In the genomic region with DNA sequence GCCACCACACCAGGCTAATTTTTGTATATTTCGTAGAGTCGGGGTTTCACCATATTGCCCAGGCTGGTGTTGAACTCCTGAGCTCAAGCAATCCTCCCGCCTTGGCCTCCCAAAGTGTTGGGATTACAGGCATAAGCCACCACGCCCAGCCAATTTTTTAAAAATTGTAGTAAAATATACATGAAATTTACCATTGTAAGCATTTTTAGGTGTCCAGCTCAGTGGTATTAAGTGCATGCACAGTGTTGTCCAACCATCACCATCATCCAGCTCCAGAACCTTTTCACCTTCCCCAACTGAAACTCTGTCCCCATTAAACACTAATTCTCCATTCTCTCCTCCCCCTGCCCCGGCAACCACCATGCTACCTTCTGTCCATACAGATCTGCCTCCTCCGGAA, we compare ENCODE assay signal across 24 cellular contexts. TPM values are rescaled to one million over a fixed set of nuclear protein-coding genes. Genes with fewer than 3 reads are reported as not detected.
"Had no signal": no experiment of that assay in that cellular context is flagged by ENCODE, and none has a peak within 500 bp of the region (broad histone marks: within the 10 kb centered on the region; RNA-seq: fewer than 3 reads in every experiment).

No MANE protein-coding gene starts in this region.

- H3K27ac Mint-ChIP-seq: activated naive CD4-positive, alpha-beta T cell treated with anti-CD3 and anti-CD28 coated beads, Interleukin-2, amount 50 U/mL, for 24 hours; memory B cell; stimulated activated naive CD8-positive, alpha-beta T cell treated with anti-CD3 and anti-CD28 coated beads, Interleukin-15, amount 100 ng/mL, for 72 hours; T-helper 2 cell treated with Interferon-gamma antibody and Interleukin-4, amounts not matched to agents 5 μg/mL and 100 μg/mL, for 36 hours had no signal

- ATAC-seq: esophagus mucosa; right cardiac atrium; stimulated activated naive CD8-positive, alpha-beta T cell treated with anti-CD3 and anti-CD28 coated beads, Interleukin-15, amount 100 ng/mL, for 72 hours had no signal

- H3K36me3 Mint-ChIP-seq: activated naive CD4-positive, alpha-beta T cell treated with anti-CD3 and anti-CD28 coated beads, Interleukin-2, amount 50 U/mL, for 24 hours; immature natural killer cell had no signal

- H2AFZ ChIP-seq: hepatocyte, parathyroid adenoma had no signal

- H3K9me3 Mint-ChIP-seq: activated naive CD4-positive, alpha-beta T cell treated with anti-CD3 and anti-CD28 coated beads, Interleukin-2, amount 50 U/mL, for 24 hours; immature natural killer cell; memory B cell; naive B cell; stimulated activated naive CD8-positive, alpha-beta T cell treated with anti-CD3 and anti-CD28 coated beads, Interleukin-15, amount 100 ng/mL, for 72 hours; T-helper 2 cell treated with Interferon-gamma antibody and Interleukin-4, amounts not matched to agents 5 μg/mL and 100 μg/mL, for 36 hours had no signal

- H3K27me3 ChIP-seq: hepatocyte, suprapubic skin, tibial nerve had no signal

- H3K9ac ChIP-seq: parathyroid adenoma had no signal

- H3K4me3 ChIP-seq: hepatocyte, suprapubic skin, tibial nerve had no signal

- H3K36me3 ChIP-seq: suprapubic skin had no signal

- FAIRE-seq: endothelial cell of umbilical vein, urothelium cell line had no signal

- H3K4me1 Mint-ChIP-seq: activated naive CD4-positive, alpha-beta T cell treated with anti-CD3 and anti-CD28 coated beads, Interleukin-2, amount 50 U/mL, for 24 hours; stimulated activated naive CD8-positive, alpha-beta T cell treated with anti-CD3 and anti-CD28 coated beads, Interleukin-15, amount 100 ng/mL, for 72 hours had no signal

- H3K27me3 Mint-ChIP-seq: activated naive CD4-positive, alpha-beta T cell treated with anti-CD3 and anti-CD28 coated beads, Interleukin-2, amount 50 U/mL, for 24 hours; brain; memory B cell; naive B cell; stimulated activated naive CD8-positive, alpha-beta T cell treated with anti-CD3 and anti-CD28 coated beads, Interleukin-15, amount 100 ng/mL, for 72 hours had no signal

- DNase-seq: activated gamma-delta T cell treated with Interleukin-2 at 50 U/mL for 16 hours; activated T-cell treated with anti-CD3 and anti-CD28 coated beads, Interleukin-2, amount 50 U/mL, for 1 hour; aorta; dermis blood vessel endothelial cell; effector CD8-positive, alpha-beta T cell; foreskin melanocyte; immature natural killer cell; naive B cell; right cardiac atrium; stimulated activated CD4-positive, alpha-beta T cell treated with anti-CD3 and anti-CD28 coated beads, Interleukin-12 subunit alpha, Interleukin-12 subunit beta, amount 100 ng/mL, for 4 hours; stimulated activated naive CD8-positive, alpha-beta T cell treated with anti-CD3 and anti-CD28 coated beads, Interleukin-15, amount 100 ng/mL, for 72 hours had no signal

- H3K9me3 ChIP-seq: suprapubic skin, tibial nerve had no signal

- H3K79me2 ChIP-seq: hepatocyte, parathyroid adenoma had no signal

- H3K27ac ChIP-seq: hepatocyte, parathyroid adenoma, suprapubic skin, tibial nerve, VCaP had no signal

- H3K4me3 Mint-ChIP-seq: activated naive CD4-positive, alpha-beta T cell treated with anti-CD3 and anti-CD28 coated beads, Interleukin-2, amount 50 U/mL, for 24 hours; brain; immature natural killer cell; stimulated activated naive CD8-positive, alpha-beta T cell treated with anti-CD3 and anti-CD28 coated beads, Interleukin-15, amount 100 ng/mL, for 72 hours; T-helper 2 cell treated with Interferon-gamma antibody and Interleukin-4, amounts not matched to agents 5 μg/mL and 100 μg/mL, for 36 hours had no signal

- H3K4me1 ChIP-seq: parathyroid adenoma, suprapubic skin had no signal

- H3K4me2 ChIP-seq: hepatocyte had no signal

RNA-seq across cellular contexts. Expression of gene RAB3IL1, which starts 34.5 kb away (rescaled TPM):
- total RNA-seq: mononuclear cell had no signal
- polyA plus RNA-seq: immature natural killer cell had no signal
